Comparison of ENCODE assay signal across 32 cellular contexts in the genomic region with DNA sequence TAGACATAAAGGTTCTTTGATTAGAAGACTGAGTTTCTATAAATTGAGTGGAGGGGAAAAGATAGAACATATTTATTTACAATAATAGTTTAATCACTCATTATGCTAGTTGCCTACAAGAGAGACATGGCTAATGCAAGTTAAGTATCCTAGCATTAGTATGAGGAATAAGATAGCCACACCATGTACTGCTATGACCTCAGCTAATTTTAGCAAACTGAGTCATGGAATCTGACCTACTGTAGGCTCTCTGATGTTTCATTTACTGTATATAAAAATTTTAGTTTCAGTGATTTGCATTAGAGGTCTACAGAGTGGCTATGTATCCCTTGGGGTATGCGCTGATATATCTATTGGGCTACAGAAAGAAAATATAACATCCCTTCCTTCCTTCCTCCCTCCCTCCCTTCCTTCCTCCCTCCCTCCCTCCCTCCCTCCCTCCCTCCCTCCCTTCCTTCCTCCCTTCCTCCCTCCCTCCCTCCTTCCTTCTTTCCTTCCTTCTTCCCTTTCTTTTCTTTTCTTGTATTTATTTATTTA. TPM values are rescaled to one million over a fixed set of nuclear protein-coding genes. Genes with fewer than 3 reads are reported as not detected.
DNase-seq lines count a peak whose midpoint lies in the region; FAIRE-seq and TF ChIP-seq lines count a peak whose summit lies in the region.
"Had no signal": no experiment of that assay in that cellular context is flagged by ENCODE, and none has a peak within 500 bp of the region (broad histone marks: within the 10 kb centered on the region; RNA-seq: fewer than 3 reads in every experiment).

No MANE protein-coding gene starts in this region.

- DNase-seq in AG08395 (ENCODE audit: low spot score) (peak; percentile 9), HCEC 1CT (peak; percentile 64), bronchial epithelial cell (ENCODE audit: low read depth) (peak; percentile 17), iris pigment epithelial cell (ENCODE audit: low read depth) (peak; percentile 36), epidermal melanocyte (ENCODE audit: insufficient read length, low spot score) (no peak), putamen (ENCODE audit: low spot score) (no peak), foreskin melanocyte (no peak)
- DNase-seq: activated CD4-positive, alpha-beta T cell treated with anti-CD3 and anti-CD28 coated beads for 4 hours; activated CD8-positive, alpha-beta memory T cell treated with anti-CD3 and anti-CD28 coated beads for 24 hours; activated naive CD4-positive, alpha-beta T cell treated with anti-CD3 and anti-CD28 coated beads, Interleukin-2, amount 50 U/mL, for 16 hours; activated T-cell treated with anti-CD3 and anti-CD28 coated beads for 4 hours; CD8-positive, alpha-beta T cell; effector CD8-positive, alpha-beta T cell; hippocampal formation; Karpas-422; left cardiac atrium; MV-4-11; NCI-H446 treated with DMSO at 0.1 percent for 48 hours; nephron progenitor cell; retina; stimulated activated CD4-positive, alpha-beta T cell treated with anti-CD3 and anti-CD28 coated beads, Interleukin-1b, Interleukin-23, amount 100 ng/mL, for 48 hours; stimulated activated naive CD8-positive, alpha-beta T cell treated with anti-CD3 and anti-CD28 coated beads, Interleukin-15, Interleukin-2, amounts not matched to agents 100 U/mL and 50 U/mL, for 24 hours; T1000; testis; WERI-Rb-1 had no signal

- no peak for TF ChIP-seq CTCF in bronchial epithelial cell (IDR thresholded peaks at IDR 0.05; ENCODE audit: insufficient read depth, low read length, severe bottlenecking)

- no peaks in the 10 kb centered on the region for H3K27me3 ChIP-seq in bronchial epithelial cell (ENCODE audit: control insufficient read depth, insufficient read depth, low read length)
- H3K27me3 ChIP-seq: breast epithelium, SJSA1, testis had no signal

- H3K36me3 ChIP-seq in bronchial epithelial cell (ENCODE audit: control insufficient read depth, insufficient read depth, low read length), result no peaks in the 10 kb centered on the region
- H3K36me3 ChIP-seq: SJSA1 had no signal

- H3K4me3 ChIP-seq in bronchial epithelial cell (ENCODE audit: low read depth, low read length), result no peak overlapping the region
- H3K4me3 ChIP-seq: breast epithelium, SJSA1, smooth muscle cell, testis had no signal

- no peak for FAIRE-seq in bronchial epithelial cell (lab: Jason Lieb, UNC)
- FAIRE-seq: colon, GM18507, GM19239, H1 had no signal

RNA-seq across cellular contexts. Expression of a gene that starts 5.8 kb away (rescaled TPM):
- total RNA-seq in bronchial epithelial cell, result 5.8 and 6.8 TPM in 2 replicates

Comparison
In these comparisons a context has a peak if more than half of its experiments do, and no peak if none do; other contexts are left out.
1. DNase-seq: peak in AG08395 (single experiment), HCEC 1CT (single experiment), bronchial epithelial cell (single experiment) and iris pigment epithelial cell (single experiment); none in epidermal melanocyte (single experiment), putamen (single experiment) and foreskin melanocyte (single experiment).